In the genomic region with DNA sequence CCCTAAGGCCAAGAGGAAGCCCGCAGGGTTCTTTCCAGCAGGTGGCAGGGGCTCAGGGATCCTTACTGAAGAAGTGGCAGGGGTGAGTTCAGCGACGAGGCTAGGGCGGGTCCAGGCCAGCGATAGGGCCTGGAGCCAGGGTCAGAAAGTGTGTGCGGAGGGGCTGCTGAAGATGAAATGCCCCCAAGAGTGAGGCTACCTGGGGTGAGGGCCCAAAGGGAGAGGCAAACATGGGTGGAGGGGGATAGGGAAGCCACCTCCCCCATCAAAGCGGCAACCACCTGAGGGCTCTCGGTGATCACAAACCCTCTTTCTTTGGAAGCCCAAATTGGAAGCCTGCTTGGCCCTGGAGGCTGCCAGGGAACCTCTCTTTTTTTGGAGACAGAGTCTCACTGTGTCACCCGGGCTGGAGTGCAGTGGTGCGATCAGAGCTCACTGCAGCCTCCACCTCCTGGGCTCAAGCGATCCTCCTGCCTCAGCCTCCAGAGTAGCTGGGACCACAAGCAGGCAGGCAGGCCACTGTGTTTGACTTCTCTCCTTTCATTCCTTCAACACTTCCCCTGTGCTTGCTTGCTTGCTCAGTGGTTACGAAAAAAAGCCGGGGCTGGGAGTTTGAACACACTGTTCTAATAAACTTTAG, we compare ENCODE assay signal across 8 cellular contexts. TPM values are rescaled to one million over a fixed set of nuclear protein-coding genes. Genes with fewer than 3 reads are reported as not detected.
A peak's percentile ranks its signal among the peaks of the same experiment; 100 is the strongest.
DNase-seq lines count a peak whose midpoint lies in the region; ATAC-seq, FAIRE-seq and TF ChIP-seq lines count a peak whose summit lies in the region.

No MANE protein-coding gene starts in this region.

- no peak overlapping the region for H3K27ac ChIP-seq in parathyroid adenoma

- H3K27me3 ChIP-seq in parathyroid adenoma (ENCODE audit: control insufficient read depth, insufficient read depth, low read length) = no peaks in the 10 kb centered on the region

- no peaks in the 10 kb centered on the region for H3K9me3 ChIP-seq in ES-I3 (ENCODE audit: control insufficient read depth, insufficient read depth, low read length)
- no peaks in the 10 kb centered on the region for H3K9me3 ChIP-seq in parathyroid adenoma (ENCODE audit: control insufficient read depth, low read length)

- FAIRE-seq in urothelium cell line (lab: Jason Lieb, UNC) = no peak

- no peak for ATAC-seq in GM19467 (IDR thresholded peaks at IDR 0.05; ENCODE audit: unreplicated experiment)

- H3K4me1 ChIP-seq in ES-I3 (ENCODE audit: insufficient read depth, low read length) (no peaks in the 10 kb centered on the region), parathyroid adenoma (peaks cover 4% of the 10 kb centered on the region)

- DNase-seq in endothelial cell (ENCODE audit: low spot score) (no peak), mucosa of gallbladder (ENCODE audit: low spot score) (no peak), urothelium cell line (ENCODE audit: low spot score) (no peak), NCI-H2029 treated with DMSO at 0.1 percent for 48 hours (lab: John Stamatoyannopoulos, UW) (no peak)

- H3K9me3 Mint-ChIP-seq in endothelial cell (ENCODE audit: unreplicated experiment) = no peaks in the 10 kb centered on the region

- H3K36me3 ChIP-seq in ES-I3 (ENCODE audit: insufficient read depth, low read length) = no peaks in the 10 kb centered on the region
- no peaks in the 10 kb centered on the region for H3K36me3 ChIP-seq in parathyroid adenoma (ENCODE audit: control insufficient read depth, insufficient read depth, low read length)

- no peaks in the 10 kb centered on the region for H3K36me3 Mint-ChIP-seq in endothelial cell (ENCODE audit: low read depth, unreplicated experiment)

- H3K4me2 ChIP-seq in parathyroid adenoma (ENCODE audit: low read length) = peak overlapping the region; percentile 96

- peaks cover 6% of the 10 kb centered on the region for H3K4me1 Mint-ChIP-seq in endothelial cell (ENCODE audit: unreplicated experiment)

- no peaks in the 10 kb centered on the region for H3K79me2 ChIP-seq in parathyroid adenoma

- peak overlapping the region; percentile 64 for H3K27ac Mint-ChIP-seq in endothelial cell (ENCODE audit: unreplicated experiment)

- H2AFZ ChIP-seq in parathyroid adenoma = no peak overlapping the region

- peaks cover 12% of the 10 kb centered on the region for H3K27me3 Mint-ChIP-seq in endothelial cell (ENCODE audit: unreplicated experiment)

- peak overlapping the region; percentile 67 for H3K4me3 ChIP-seq in parathyroid adenoma (ENCODE audit: low read depth, low read length)

- TF ChIP-seq CTCF in endothelial cell (IDR thresholded peaks at IDR 0.05; ENCODE audit: unreplicated experiment) = no peak
- TF ChIP-seq CTCF in parathyroid adenoma (IDR thresholded peaks at IDR 0.05) = no peak

- H3K4me3 Mint-ChIP-seq in endothelial cell (ENCODE audit: unreplicated experiment) = peak overlapping the region; percentile 89

- H3K9ac ChIP-seq in ES-I3 (ENCODE audit: low read depth, low read length) = peak overlapping the region; percentile 62
- no peak overlapping the region for H3K9ac ChIP-seq in parathyroid adenoma

TF ChIP-seq in PFSK-1, 5 proteins besides CTCF, POLR2A, EP300 and RAD21:
- TF ChIP-seq SIN3A (IDR thresholded peaks at IDR 0.05; ENCODE audit: borderline replicate concordance, insufficient read depth, low read length) (no peak), POLR2AphosphoS5 (IDR thresholded peaks at IDR 0.05; ENCODE audit: low read depth, low read length) (0 out of 2 replicates have a peak, but pooled peaks have one; percentile 7)

RNA-seq across cellular contexts. Expression of gene ATP8B3, which starts 1.2 kb away (rescaled TPM):
- 1.4 TPM for polyA plus RNA-seq in PFSK-1 (2012; ENCODE audit: insufficient read length, low read depth)
- total RNA-seq in endothelial cell (ENCODE audit: unreplicated experiment) (0.69 TPM), mucosa of gallbladder (2.9 TPM)

RNA-seq across cellular contexts. Expression of gene REXO1, which starts 35.0 kb away (rescaled TPM):
- 155 TPM for polyA plus RNA-seq in PFSK-1 (2012; ENCODE audit: insufficient read length, low read depth)
- 48.1 TPM for total RNA-seq in endothelial cell (ENCODE audit: unreplicated experiment)
- 39.2 TPM for total RNA-seq in mucosa of gallbladder

RNA-seq across cellular contexts. Expression of gene KLF16, which starts 50.1 kb away (rescaled TPM):
- polyA plus RNA-seq in PFSK-1 (2012; ENCODE audit: insufficient read length, low read depth) = 74.6 TPM
- 19.9 TPM for total RNA-seq in endothelial cell (ENCODE audit: unreplicated experiment)
- total RNA-seq in mucosa of gallbladder = 23.2 TPM
